In genomic region chr2:8243748-8244147, GRCh38 we compare ENCODE assay signal across 19 cellular contexts.
DNase-seq lines count a peak whose midpoint lies in the region; ATAC-seq, FAIRE-seq and TF ChIP-seq lines count a peak whose summit lies in the region.
"Had no signal": no experiment of that assay in that cellular context is flagged by ENCODE, and none has a peak within 500 bp of the region (broad histone marks: within the 10 kb centered on the region; RNA-seq: fewer than 3 reads in every experiment).

No MANE protein-coding gene starts in this region.

- no TSS peak for BruUV-seq in PC-9 (replicated peaks; lab: Mats Ljungman, UMichigan)
- BruUV-seq in HepG2 (replicated peaks; lab: Mats Ljungman, UMichigan) = no TSS peak

- 8% methylated on average over 4 of the region's 4 CpGs for WGBS in HepG2 (ENCODE audit: low lambda C conversion rate)

- H3K27me3 Mint-ChIP-seq in type B pancreatic cell = no peaks in the 10 kb centered on the region

- no peak for FAIRE-seq in HepG2 (lab: Jason Lieb, UNC)
- FAIRE-seq: A204.1, D721Med, GM12892, GM19239 had no signal

- TF ChIP-seq POLR2A in HepG2 (IDR thresholded peaks at IDR 0.05; ENCODE audit: insufficient read depth in 1 of 2, low read depth in 2 of 2, low read length in 2 of 2) = no peak

- no peaks in the 10 kb centered on the region for H3F3A ChIP-seq in DOHH2 (ENCODE audit: control insufficient read depth, insufficient read depth)
- no peaks in the 10 kb centered on the region for H3F3A ChIP-seq in PC-9 (ENCODE audit: insufficient read depth, low read depth)

- no peak overlapping the region for H3K27ac Mint-ChIP-seq in type B pancreatic cell
- H3K27ac Mint-ChIP-seq: B cell; CD8-positive, alpha-beta T cell; IgD-negative memory B cell had no signal

- peaks cover 29% of the 10 kb centered on the region for H3K9me3 ChIP-seq in DOHH2 (ENCODE audit: control insufficient read depth, insufficient read depth, low read length)
- H3K9me3 ChIP-seq in PC-9 (ENCODE audit: insufficient read depth, low read depth) = no peaks in the 10 kb centered on the region
- peaks cover 22% of the 10 kb centered on the region for H3K9me3 ChIP-seq in HepG2 (ENCODE audit: low read length)

- H3K27me3 ChIP-seq in DOHH2 (ENCODE audit: control insufficient read depth, low read length) = no peaks in the 10 kb centered on the region
- peaks cover 49% of the 10 kb centered on the region for H3K27me3 ChIP-seq in PC-9 (ENCODE audit: insufficient read depth, low read depth)
- H3K27me3 ChIP-seq in HepG2 (ENCODE audit: control insufficient read depth in 1 of 2, insufficient read depth in 2 of 2, low read length in 2 of 2) = peaks cover 0 to 8% of the 10 kb centered on the region in 2 experiments; a peak in 1 of 5 replicates

- H3K4me2 ChIP-seq in DOHH2 (ENCODE audit: low read length) (no peak overlapping the region), PC-9 (peak overlapping the region; percentile 17; the same call in 1 of the 2 replicates), HepG2 (ENCODE audit: low read depth, low read length) (no peak overlapping the region)

- TF ChIP-seq EP300 in HepG2 (IDR thresholded peaks at IDR 0.05; ENCODE audit: low read depth in 2 of 2, low read length in 2 of 2) (no peak), HepG2 (CRISPR knock-in tag; IDR thresholded peaks at IDR 0.05; ENCODE audit: borderline replicate concordance) (no peak)

- H3K4me3 ChIP-seq in DOHH2 (ENCODE audit: low read length) (0 out of 2 replicates have a peak overlapping the region, but pooled peaks have one; percentile 9), PC-9 (no peak overlapping the region), HepG2 (replicated peaks in 1 of 3; ENCODE audit: insufficient read depth in 1 of 3, low read depth in 2 of 3, low read length in 3 of 3) (no peak overlapping the region)

- no peak for ATAC-seq in HepG2
- ATAC-seq: CD8-positive, alpha-beta T cell had no signal

- H3K4me1 ChIP-seq in DOHH2 (ENCODE audit: control insufficient read depth, low read length) = peaks cover 42% of the 10 kb centered on the region
- H3K4me1 ChIP-seq in PC-9 (replicated peaks; ENCODE audit: insufficient read depth) = no peaks in the 10 kb centered on the region
- peaks cover 8% of the 10 kb centered on the region for H3K4me1 ChIP-seq in HepG2 (ENCODE audit: insufficient read depth, low read length)

- CTCF ChIA-PET in PC-9 (lab: Charles Lee) (interaction anchor here (0.5 kb wide), 1 partner anchor 871 kb away, joined by 3 read pairs; no protein-coding TSS in a partner anchor), HepG2 (lab: Yijun Ruan, JAX; ENCODE audit: low intra/inter-chr PET ratio, low total read pairs) (no interaction called here)

- intact Hi-C loops in PC-9 (cut with micrococcal nuclease; ENCODE audit: unreplicated experiment) (no loop called here), HepG2 (cut with micrococcal nuclease; ENCODE audit: unreplicated experiment) (no loop called here)

- no peak for DNase-seq in PC-9
- DNase-seq in HepG2 (ENCODE audit: low spot score) = no peak
- peak; percentile 24 for DNase-seq in type B pancreatic cell (ENCODE audit: extremely low spot score, unreplicated experiment)
- no peak for DNase-seq in NCI-H345 (lab: John Stamatoyannopoulos, UW)
- no peak for DNase-seq in activated effector memory CD4-positive, alpha-beta T cell treated with anti-CD3 and anti-CD28 coated beads, Interleukin-2, amount 50 U/mL, for 16 hours
- no peak for DNase-seq in activated naive CD4-positive, alpha-beta T cell treated with Interleukin-2 at 50 U/mL for 16 hours
- DNase-seq: COR-L47, DMS153, DMS79 treated with DMSO at 0.1 percent for 48 hours, GDM1 had no signal

- TF ChIP-seq RAD21 in HepG2 (CRISPR knock-in tag; IDR thresholded peaks at IDR 0.05) = no peak

- TF ChIP-seq CTCF in DOHH2 (IDR thresholded peaks at IDR 0.05; ENCODE audit: low read depth, low read length, poor library complexity, severe bottlenecking) (no peak), PC-9 (conservative IDR thresholded peaks at IDR 0.05) (no peak), HepG2 (CRISPR knock-in tag; IDR thresholded peaks at IDR 0.05) (no peak), type B pancreatic cell (conservative IDR thresholded peaks at IDR 0.05) (no peak)

- H3K36me3 Mint-ChIP-seq in type B pancreatic cell = no peaks in the 10 kb centered on the region
- H3K36me3 Mint-ChIP-seq: CD8-positive, alpha-beta T cell had no signal

- no peak overlapping the region for H3K4me3 Mint-ChIP-seq in type B pancreatic cell
- H3K4me3 Mint-ChIP-seq: B cell; CD8-positive, alpha-beta T cell; IgD-negative memory B cell had no signal

- H4K20me1 ChIP-seq in DOHH2 (ENCODE audit: control insufficient read depth, insufficient read depth, low read depth, low read length) (no peaks in the 10 kb centered on the region), PC-9 (ENCODE audit: insufficient read depth) (no peaks in the 10 kb centered on the region), HepG2 (ENCODE audit: insufficient read depth, low read length) (no peaks in the 10 kb centered on the region)

- in situ Hi-C loops in HepG2 (cut with HindIII; ENCODE audit: extremely low pct_ligation_motif_present, low pct_unique_long_range_greater_than_20kb) = no loop called here

- no peaks in the 10 kb centered on the region for H3K9me2 ChIP-seq in DOHH2 (replicated peaks; ENCODE audit: control insufficient read depth, low read length)
- no peaks in the 10 kb centered on the region for H3K9me2 ChIP-seq in PC-9 (ENCODE audit: insufficient read depth)

- no peak overlapping the region for H3K27ac ChIP-seq in DOHH2 (ENCODE audit: low read depth, low read length)
- H3K27ac ChIP-seq in PC-9 = no peak overlapping the region
- no peak overlapping the region for H3K27ac ChIP-seq in HepG2 (ENCODE audit: extremely low read length, insufficient read depth, low read length)
- H3K27ac ChIP-seq: C4-2B had no signal

- H3K79me2 ChIP-seq in DOHH2 (ENCODE audit: control insufficient read depth, low read length) (no peaks in the 10 kb centered on the region), PC-9 (ENCODE audit: low read depth) (no peaks in the 10 kb centered on the region), HepG2 (ENCODE audit: insufficient read depth, low read length) (no peaks in the 10 kb centered on the region)

- H3K36me3 ChIP-seq in DOHH2 (ENCODE audit: control insufficient read depth, low read length) (0 out of 2 replicates have a peak, but pooled peaks cover 4% of the 10 kb centered on the region), PC-9 (ENCODE audit: low read depth) (no peaks in the 10 kb centered on the region), HepG2 (replicated peaks in 1 of 2; ENCODE audit: control insufficient read depth in 1 of 2, insufficient read depth in 2 of 2, low read length in 2 of 2) (no peaks in the 10 kb centered on the region)

- no peak overlapping the region for H3K9ac ChIP-seq in HepG2 (ENCODE audit: insufficient read depth, low read depth, low read length)

- peaks cover 4% of the 10 kb centered on the region for H3K9me3 Mint-ChIP-seq in type B pancreatic cell

- POLR2A ChIA-PET in PC-9 (lab: Charles Lee; ENCODE audit: unreplicated experiment) = no interaction called here
- POLR2A ChIA-PET in HepG2 (lab: Yijun Ruan, JAX) = no interaction called here

- peaks cover 16% of the 10 kb centered on the region for H3K4me1 Mint-ChIP-seq in type B pancreatic cell (ENCODE audit: unreplicated experiment)

- H2AFZ ChIP-seq in PC-9 (no peak overlapping the region), HepG2 (ENCODE audit: low read length) (no peak overlapping the region)

TF ChIP-seq in HepG2, 621 proteins besides CTCF, POLR2A, EP300 and RAD21:
- TF ChIP-seq MEF2D (CRISPR knock-in tag; IDR thresholded peaks at IDR 0.05) (no peak), ZNF326 (CRISPR knock-in tag; IDR thresholded peaks at IDR 0.05; ENCODE audit: borderline replicate concordance) (no peak), ZFP1 (CRISPR knock-in tag; IDR thresholded peaks at IDR 0.05) (peak; percentile 97; the same call in 1 of the 2 replicates), TRIM22 (IDR thresholded peaks at IDR 0.05) (no peak), RBAK (CRISPR knock-in tag; IDR thresholded peaks at IDR 0.05) (no peak)
